ENCODE assay signal across 14 cellular contexts in genomic region chr6:33927551-33927950, GRCh38.
DNase-seq lines count a peak whose midpoint lies in the region; ATAC-seq and TF ChIP-seq lines count a peak whose summit lies in the region.
"Had no signal": no experiment of that assay in that cellular context is flagged by ENCODE, and none has a peak within 500 bp of the region (broad histone marks: within the 10 kb centered on the region; RNA-seq: fewer than 3 reads in every experiment).

No MANE protein-coding gene starts in this region.

- ATAC-seq in esophagus mucosa (peak; percentile 74), GM19035 (IDR thresholded peaks at IDR 0.05; ENCODE audit: unreplicated experiment) (no peak)
- ATAC-seq: activated CD8-positive, alpha-beta memory T cell treated with anti-CD3 and anti-CD28 coated beads, Interleukin-2, amount 10 ng/mL, durations not matched to agents 7 days and 5 days; stimulated activated naive CD8-positive, alpha-beta T cell treated with anti-CD3 and anti-CD28 coated beads, Interleukin-15, Interleukin-2, amounts not matched to agents 100 U/mL and 50 U/mL, for 24 hours had no signal

- no peak for TF ChIP-seq CTCF in GM13977 (IDR thresholded peaks at IDR 0.05; ENCODE audit: extremely low read depth, insufficient read depth, missing control alignments)

- in situ Hi-C loops in GM13977 (cut with MboI; ENCODE audit: low pct_unique_long_range_greater_than_20kb, low sequenced_read_pairs, unreplicated experiment): no loop called here

- DNase-seq in EH (ENCODE audit: low read depth) (peak; percentile 70), NCI-H446 treated with DMSO at 0.1 percent for 48 hours (lab: John Stamatoyannopoulos, UW) (peak; percentile 72), occipital lobe (lab: John Stamatoyannopoulos, UW) (peak; percentile 47), SKM-1 treated with dmso at 0.1 percent for 144 hours (lab: John Stamatoyannopoulos, UW; ENCODE audit: unreplicated experiment) (no peak), NCI-H524 (lab: John Stamatoyannopoulos, UW) (no peak), GM13977 (ENCODE audit: low spot score) (no peak)
- DNase-seq: activated CD8-positive, alpha-beta memory T cell treated with anti-CD3 and anti-CD28 coated beads, Interleukin-2, amount 10 ng/mL, durations not matched to agents 7 days and 5 days; activated naive CD4-positive, alpha-beta T cell treated with anti-CD3 and anti-CD28 coated beads, Interleukin-2, amount 50 U/mL, for 16 hours; cortex of kidney; NCI-H1048; stimulated activated CD4-positive, alpha-beta T cell treated with anti-CD3 and anti-CD28 coated beads, Interleukin-4, amount 100 ng/mL, for 4 hours; stimulated activated naive CD8-positive, alpha-beta T cell treated with anti-CD3 and anti-CD28 coated beads, Interleukin-15, Interleukin-2, amounts not matched to agents 100 U/mL and 50 U/mL, for 24 hours had no signal

Comparison
In these comparisons a context has a peak if more than half of its experiments do, and no peak if none do; other contexts are left out.
1. DNase-seq: peak in EH (single experiment), NCI-H446 treated with DMSO at 0.1 percent for 48 hours (single experiment) and occipital lobe (single experiment); none in SKM-1 treated with dmso at 0.1 percent for 144 hours (single experiment), NCI-H524 (0 of 2) and GM13977 (single experiment).